ENCODE assay signal across 23 cellular contexts in genomic region chr4:15928883-15929282, GRCh38. TPM values are rescaled to one million over a fixed set of nuclear protein-coding genes. Genes with fewer than 3 reads are reported as not detected.
"Had no signal": no experiment of that assay in that cellular context is flagged by ENCODE, and none has a peak within 500 bp of the region (broad histone marks: within the 10 kb centered on the region; RNA-seq: fewer than 3 reads in every experiment).

No MANE protein-coding gene starts in this region.

- ATAC-seq: body of pancreas, PC-3 had no signal

- H3K27me3 ChIP-seq: ascending aorta, body of pancreas had no signal

- H3K9me3 ChIP-seq: ascending aorta, body of pancreas had no signal

- H3K4me3 ChIP-seq: ascending aorta, body of pancreas had no signal

- H3K36me3 ChIP-seq: ascending aorta, WERI-Rb-1 had no signal

- DNase-seq: activated CD4-positive, alpha-beta T cell treated with anti-CD3 and anti-CD28 coated beads for 48 hours; activated CD8-positive, alpha-beta memory T cell treated with anti-CD3 and anti-CD28 coated beads for 24 hours; activated naive CD4-positive, alpha-beta T cell treated with anti-CD3 and anti-CD28 coated beads, Interleukin-2, amount 50 U/mL, for 16 hours; amniotic stem cell; body of pancreas; central memory CD4-positive, alpha-beta T cell; KG1; NCI-H1048; NCI-H146; NCI-H187 treated with DMSO at 0.1 percent for 48 hours; NCI-H2081 treated with DMSO at 0.1 percent for 48 hours; NCI-H524; PC-3; SIG-M5; T-helper 2 cell; T1000; WERI-Rb-1 had no signal

- H3K4me1 ChIP-seq: ascending aorta, body of pancreas had no signal

- H3K27ac Mint-ChIP-seq: IgD-negative memory B cell had no signal

- H3K4me3 Mint-ChIP-seq: IgD-negative memory B cell had no signal

- H3K27ac ChIP-seq: ascending aorta, body of pancreas, WERI-Rb-1 had no signal

RNA-seq across cellular contexts. Expression of gene FGFBP1, which starts 9.7 kb away (rescaled TPM):
- total RNA-seq: ascending aorta, body of pancreas, chondrocyte, LHCN-M2 had no signal

RNA-seq across cellular contexts. Expression of gene FGFBP2, which starts 34.1 kb away (rescaled TPM):
- total RNA-seq: ascending aorta, bronchial epithelial cell, chondrocyte, LHCN-M2, M059J, PC-3 had no signal
